ENCODE assay signal across 1 cellular context in genomic region chr6:112780498-112781096, GRCh38.
TF ChIP-seq lines count a peak whose summit lies in the region.

No MANE protein-coding gene starts in this region.

TF ChIP-seq in HEK293, 187 proteins besides CTCF, POLR2A, EP300 and RAD21 (continued from another document):
- TF ChIP-seq ZNF518A (tag by site-specific recombination; conservative IDR thresholded peaks at IDR 0.05; ENCODE audit: low read depth) (no peak; the same call in 1 of the 2 replicates), KLF8 (tag by site-specific recombination; IDR thresholded peaks at IDR 0.05) (no peak), ZNF600 (tag by site-specific recombination; IDR thresholded peaks at IDR 0.05) (no peak), ZNF2 (tag by site-specific recombination; IDR thresholded peaks at IDR 0.05) (peak; percentile 55; the same call in 1 of the 2 replicates), ZBTB48 (tag by site-specific recombination; IDR thresholded peaks at IDR 0.05) (no peak), ZNF335 (tag by site-specific recombination; conservative IDR thresholded peaks at IDR 0.05) (no peak), GFI1B (tag by site-specific recombination; IDR thresholded peaks at IDR 0.05) (no peak), ZNF561 (tag by site-specific recombination; IDR thresholded peaks at IDR 0.05; ENCODE audit: borderline replicate concordance) (0 out of 2 replicates have a peak, but pooled peaks have one; percentile 32), MZF1 (tag by site-specific recombination; IDR thresholded peaks at IDR 0.05; ENCODE audit: borderline replicate concordance) (no peak), ZNF404 (tag by site-specific recombination; IDR thresholded peaks at IDR 0.05) (no peak), ZNF843 (tag by site-specific recombination; IDR thresholded peaks at IDR 0.05) (no peak), ZNF157 (tag by site-specific recombination; IDR thresholded peaks at IDR 0.05) (no peak)
